12 cellular contexts compared by ENCODE assay signal in the genomic region with DNA sequence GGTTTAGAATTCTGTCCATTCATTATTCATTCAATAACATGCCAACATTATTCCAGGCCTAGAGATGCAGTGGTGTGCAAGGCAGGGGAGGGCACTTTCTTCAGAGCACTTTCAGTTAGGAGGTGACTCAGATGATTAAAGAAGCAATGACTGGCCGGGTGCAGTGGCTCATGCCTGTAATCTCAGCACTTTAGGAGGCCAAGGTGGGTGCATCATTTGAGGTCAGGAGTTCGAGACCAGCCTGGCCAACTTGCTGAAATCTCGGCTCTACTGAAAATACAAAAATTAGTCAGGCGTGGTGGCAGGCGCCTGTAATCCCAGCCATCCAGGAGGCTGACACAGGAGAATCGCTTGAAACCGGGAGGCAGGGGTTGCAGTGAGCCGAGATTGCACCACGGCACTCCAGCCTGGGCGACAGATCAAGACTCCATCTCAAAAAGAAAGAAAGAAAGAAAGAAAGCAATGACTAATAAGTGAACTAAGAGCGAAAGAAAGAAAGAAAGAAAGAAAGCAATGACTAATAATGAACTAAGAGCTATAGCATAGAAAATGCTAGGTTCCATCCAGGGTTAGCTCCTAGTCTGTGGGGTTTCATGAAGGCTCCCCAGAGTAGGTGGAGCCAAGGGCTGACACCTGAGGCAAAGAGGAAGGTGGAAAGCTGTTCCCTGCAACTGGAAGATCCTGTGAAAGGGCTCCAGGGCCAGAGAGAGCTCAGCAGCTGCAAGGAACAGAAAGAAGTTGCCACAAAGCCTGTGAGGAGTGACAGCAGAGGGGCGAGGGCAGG.
DNase-seq lines count a peak whose midpoint lies in the region; ATAC-seq lines count a peak whose summit lies in the region.
"Had no signal": no experiment of that assay in that cellular context is flagged by ENCODE, and none has a peak within 500 bp of the region (broad histone marks: within the 10 kb centered on the region; RNA-seq: fewer than 3 reads in every experiment).

No MANE protein-coding gene starts in this region.

- no peaks in the 10 kb centered on the region for H3K36me3 Mint-ChIP-seq in activated naive CD4-positive, alpha-beta T cell treated with anti-CD3 and anti-CD28 coated beads, Interleukin-2, amount 50 U/mL, for 72 hours
- H3K36me3 Mint-ChIP-seq in T-helper 2 cell treated with Interferon-gamma antibody and Interleukin-4, amounts not matched to agents 5 μg/mL and 100 μg/mL, for 36 hours (ENCODE audit: low read depth), result no peaks in the 10 kb centered on the region

- H3K4me2 ChIP-seq in GM23248 (ENCODE audit: unreplicated experiment), result no peak overlapping the region

- H3K4me3 ChIP-seq in GM23248, result no peak overlapping the region
- H3K4me3 ChIP-seq: body of pancreas, esophagus muscularis mucosa, skin epidermis had no signal

- H3K4me1 Mint-ChIP-seq in T-helper 2 cell treated with Interferon-gamma antibody and Interleukin-4, amounts not matched to agents 5 μg/mL and 100 μg/mL, for 36 hours (ENCODE audit: low read depth), result no peaks in the 10 kb centered on the region
- H3K4me1 Mint-ChIP-seq in stimulated activated naive CD8-positive, alpha-beta T cell treated with anti-CD3 and anti-CD28 coated beads, Interleukin-15, amount 100 ng/mL, for 72 hours, result no peaks in the 10 kb centered on the region

- no peaks in the 10 kb centered on the region for H3K27me3 ChIP-seq in GM23248 (replicated peaks; ENCODE audit: insufficient read depth)
- H3K27me3 ChIP-seq: body of pancreas, esophagus muscularis mucosa had no signal

- no peaks in the 10 kb centered on the region for H3K9me2 ChIP-seq in GM23248 (ENCODE audit: insufficient read depth)

- no peak overlapping the region for H3K27ac Mint-ChIP-seq in activated naive CD4-positive, alpha-beta T cell treated with anti-CD3 and anti-CD28 coated beads, Interleukin-2, amount 50 U/mL, for 72 hours
- no peak overlapping the region for H3K27ac Mint-ChIP-seq in T-helper 2 cell treated with Interferon-gamma antibody and Interleukin-4, amounts not matched to agents 5 μg/mL and 100 μg/mL, for 36 hours
- H3K27ac Mint-ChIP-seq in stimulated activated naive CD8-positive, alpha-beta T cell treated with anti-CD3 and anti-CD28 coated beads, Interleukin-15, amount 100 ng/mL, for 72 hours, result no peak overlapping the region

- in situ Hi-C loops in GM23248 (cut with MboI), result no loop called here

- no peak overlapping the region for H3K4me3 Mint-ChIP-seq in T-helper 2 cell treated with Interferon-gamma antibody and Interleukin-4, amounts not matched to agents 5 μg/mL and 100 μg/mL, for 36 hours
- no peak overlapping the region for H3K4me3 Mint-ChIP-seq in stimulated activated naive CD8-positive, alpha-beta T cell treated with anti-CD3 and anti-CD28 coated beads, Interleukin-15, amount 100 ng/mL, for 72 hours

- H3K9ac ChIP-seq in GM23248, result no peak overlapping the region

- H3F3A ChIP-seq in GM23248 (ENCODE audit: insufficient read depth), result peaks cover 28% of the 10 kb centered on the region; the same call in 1 of the 2 replicates

- H3K4me1 ChIP-seq in GM23248 (ENCODE audit: insufficient read depth), result peaks cover 38% of the 10 kb centered on the region
- H3K4me1 ChIP-seq: body of pancreas had no signal

- no peaks in the 10 kb centered on the region for H3K9me3 ChIP-seq in GM23248 (ENCODE audit: low read depth)
- H3K9me3 ChIP-seq: body of pancreas, esophagus muscularis mucosa had no signal

- H4K20me1 ChIP-seq in GM23248 (ENCODE audit: insufficient read depth), result no peaks in the 10 kb centered on the region

- WGBS in GM23248 (ENCODE audit: low coverage in 1 of 2, low lambda C conversion rate in 2 of 2, missing lambda C conversion rate in 2 of 2), 2 experiments, result 80 to 81% methylated on average over 12 of the region's 12 CpGs

- no peak overlapping the region for H2AFZ ChIP-seq in GM23248

- H3K27ac ChIP-seq in GM23248, result 0 out of 2 replicates have a peak overlapping the region, but pooled peaks have one; percentile 9
- H3K27ac ChIP-seq: body of pancreas, esophagus muscularis mucosa, skin epidermis had no signal

- H3K27me3 Mint-ChIP-seq in T-helper 2 cell treated with Interferon-gamma antibody and Interleukin-4, amounts not matched to agents 5 μg/mL and 100 μg/mL, for 36 hours (ENCODE audit: low read depth), result peaks cover 13% of the 10 kb centered on the region
- H3K27me3 Mint-ChIP-seq in stimulated activated naive CD8-positive, alpha-beta T cell treated with anti-CD3 and anti-CD28 coated beads, Interleukin-15, amount 100 ng/mL, for 72 hours, result peaks cover 11% of the 10 kb centered on the region

- peaks cover 21% of the 10 kb centered on the region for H3K79me2 ChIP-seq in GM23248 (ENCODE audit: insufficient read depth)

- peak; percentile 83 to 91 for ATAC-seq in activated naive CD4-positive, alpha-beta T cell treated with anti-CD3 and anti-CD28 coated beads, Interleukin-2, amount 50 U/mL, for 72 hours
- peak; percentile 72 for ATAC-seq in stimulated activated naive CD8-positive, alpha-beta T cell treated with anti-CD3 and anti-CD28 coated beads, Interleukin-15, amount 100 ng/mL, for 72 hours
- ATAC-seq: body of pancreas had no signal

- peak in 1 of 2 donors; percentile 45 for DNase-seq in activated naive CD4-positive, alpha-beta T cell treated with anti-CD3 and anti-CD28 coated beads, Interleukin-2, amount 50 U/mL, for 72 hours (ENCODE audit: low spot score in 2 of 2)
- DNase-seq in activated naive CD4-positive, alpha-beta T cell treated with anti-CD3 and anti-CD28 coated beads, Interleukin-2, amount 50 U/mL, for 16 hours, result no peak
- DNase-seq in GM23248, result peak; percentile 74
- peak; percentile 27 for DNase-seq in T-helper 2 cell treated with Interferon-gamma antibody and Interleukin-4, amounts not matched to agents 5 μg/mL and 100 μg/mL, for 36 hours (ENCODE audit: low spot score)
- DNase-seq in stimulated activated naive CD8-positive, alpha-beta T cell treated with anti-CD3 and anti-CD28 coated beads, Interleukin-15, amount 100 ng/mL, for 72 hours, result peak in 1 of 2 donors; percentile 35
- no peak for DNase-seq in NCI-H1694 treated with DMSO at 0.1 percent for 48 hours (lab: John Stamatoyannopoulos, UW)
- no peak for DNase-seq in NCI-H1092 treated with DMSO at 0.1 percent for 48 hours (lab: John Stamatoyannopoulos, UW)
- DNase-seq in inferior parietal cortex (ENCODE audit: extremely low spot score), result no peak
- DNase-seq: body of pancreas, NCI-H526 had no signal

- H3K36me3 ChIP-seq in GM23248 (ENCODE audit: low read depth), result no peaks in the 10 kb centered on the region
- H3K36me3 ChIP-seq: esophagus muscularis mucosa had no signal

- H3K9me3 Mint-ChIP-seq in activated naive CD4-positive, alpha-beta T cell treated with anti-CD3 and anti-CD28 coated beads, Interleukin-2, amount 50 U/mL, for 72 hours, result no peaks in the 10 kb centered on the region
- no peaks in the 10 kb centered on the region for H3K9me3 Mint-ChIP-seq in T-helper 2 cell treated with Interferon-gamma antibody and Interleukin-4, amounts not matched to agents 5 μg/mL and 100 μg/mL, for 36 hours
- H3K9me3 Mint-ChIP-seq in stimulated activated naive CD8-positive, alpha-beta T cell treated with anti-CD3 and anti-CD28 coated beads, Interleukin-15, amount 100 ng/mL, for 72 hours, result no peaks in the 10 kb centered on the region

Comparison
In these comparisons a context has a peak if more than half of its experiments do, and no peak if none do; other contexts are left out.
1. DNase-seq: peak in GM23248 (single experiment) and T-helper 2 cell treated with Interferon-gamma antibody and Interleukin-4, amounts not matched to agents 5 μg/mL and 100 μg/mL, for 36 hours (single experiment); none in activated naive CD4-positive, alpha-beta T cell treated with anti-CD3 and anti-CD28 coated beads, Interleukin-2, amount 50 U/mL, for 16 hours (single experiment), NCI-H1694 treated with DMSO at 0.1 percent for 48 hours (single experiment), NCI-H1092 treated with DMSO at 0.1 percent for 48 hours (single experiment) and inferior parietal cortex (single experiment).